Comparison of ENCODE assay signal across 8 cellular contexts in the genomic region with DNA sequence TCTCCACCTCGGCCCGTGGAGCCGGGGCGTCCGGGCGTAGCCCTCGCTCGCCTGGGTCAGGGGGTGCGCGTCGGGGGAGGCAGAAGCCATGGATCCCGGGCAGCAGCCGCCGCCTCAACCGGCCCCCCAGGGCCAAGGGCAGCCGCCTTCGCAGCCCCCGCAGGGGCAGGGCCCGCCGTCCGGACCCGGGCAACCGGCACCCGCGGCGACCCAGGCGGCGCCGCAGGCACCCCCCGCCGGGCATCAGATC. TPM values are rescaled to one million over a fixed set of nuclear protein-coding genes. Genes with fewer than 3 reads are reported as not detected.
A peak's percentile ranks its signal among the peaks of the same experiment; 100 is the strongest.
DNase-seq lines count a peak whose midpoint lies in the region; ATAC-seq and TF ChIP-seq lines count a peak whose summit lies in the region.

No MANE protein-coding gene starts in this region.

- DNase-seq in breast epithelium (ENCODE audit: low spot score in 2 of 2) (no peak), NOMO-1 treated with dmso at 0.1 percent for 144 hours (lab: John Stamatoyannopoulos, UW; ENCODE audit: unreplicated experiment) (no peak), NCI-H1436 (lab: John Stamatoyannopoulos, UW) (no peak), KBM-7 (no peak)

- no peak for TF ChIP-seq CTCF in breast epithelium (IDR thresholded peaks at IDR 0.05)

- H3K27ac ChIP-seq in breast epithelium, result peak overlapping the region; percentile 99 to 100

- ATAC-seq in GM18907 (IDR thresholded peaks at IDR 0.05; ENCODE audit: unreplicated experiment) (peak; percentile 24), HG03095 (IDR thresholded peaks at IDR 0.05; ENCODE audit: unreplicated experiment) (peak; percentile 23), HG02870 (IDR thresholded peaks at IDR 0.05; ENCODE audit: unreplicated experiment) (no peak)

- TF ChIP-seq POLR2A in breast epithelium (IDR thresholded peaks at IDR 0.05), result no peak

- H3K36me3 ChIP-seq in breast epithelium, result no peaks in the 10 kb centered on the region

- H3K9me3 ChIP-seq in breast epithelium (no peaks in the 10 kb centered on the region), mononuclear cell (ENCODE audit: low read depth, low read length) (no peaks in the 10 kb centered on the region)

- H3K4me1 ChIP-seq in breast epithelium (no peaks in the 10 kb centered on the region), mononuclear cell (ENCODE audit: insufficient read depth, low read length) (peaks cover 19% of the 10 kb centered on the region)

- H3K4me3 ChIP-seq in breast epithelium (peak overlapping the region; percentile 94 to 100 (median 95)), mononuclear cell (ENCODE audit: low read length) (peak overlapping the region; percentile 23)

- in situ Hi-C loops in KBM-7 (cut with MboI; ENCODE audit: low pct_unique_long_range_greater_than_20kb, low sequenced_read_pairs), result no loop called here

- H3K27me3 ChIP-seq in breast epithelium (no peaks in the 10 kb centered on the region), mononuclear cell (ENCODE audit: insufficient read depth, low read length) (peaks cover 76% of the 10 kb centered on the region)

- intact Hi-C loops in breast epithelium (cut with DNase I; ENCODE audit: low total_unique reads), result loop anchor here (10.0 kb wide), 1 partner anchor 144 kb away; no protein-coding TSS in a partner anchor

RNA-seq across cellular contexts. Expression of a gene that starts 0.4 kb away (rescaled TPM):
- total RNA-seq in breast epithelium (100 to 1,000 TPM; 179 to 215 (median 184) TPM), mononuclear cell (0.10 TPM)

Comparison
In these comparisons a context has a peak if more than half of its experiments do, and no peak if none do; other contexts are left out.
1. RNA of a gene that starts 0.4 kb away (total RNA-seq): 179 to 215 TPM in breast epithelium; 0.10 TPM in mononuclear cell (single experiment); every median in the first group is over 100 times any median in the second.